ENCODE assay signal across 34 cellular contexts in genomic region chr6:161545741-161546140, GRCh38.
"Had no signal": no experiment of that assay in that cellular context is flagged by ENCODE, and none has a peak within 500 bp of the region (broad histone marks: within the 10 kb centered on the region; RNA-seq: fewer than 3 reads in every experiment).

No MANE protein-coding gene starts in this region.

- DNase-seq: activated B cell treated with CpG ODN at 0.5 μM for 24 hours; activated CD4-positive, alpha-beta memory T cell treated with anti-CD3 and anti-CD28 coated beads, Interleukin-2, amount 10 ng/mL, durations not matched to agents 7 days and 5 days; activated CD4-positive, alpha-beta T cell treated with anti-CD3 and anti-CD28 coated beads for 4 hours; activated CD4-positive, alpha-beta T cell treated with anti-CD3 and anti-CD28 coated beads, Interleukin-2, amount 50 U/mL, for 1 hour; activated CD4-positive, CD25-positive, alpha-beta regulatory T cell treated with anti-CD3 and anti-CD28 coated beads, Interleukin-2, amount 50 U/mL, for 72 hours; activated CD8-positive, alpha-beta memory T cell treated with anti-CD3 and anti-CD28 coated beads for 24 hours; activated CD8-positive, alpha-beta memory T cell treated with anti-CD3 and anti-CD28 coated beads, Interleukin-2, amount 10 ng/mL, durations not matched to agents 7 days and 5 days; activated CD8-positive, alpha-beta memory T cell treated with anti-CD3 and anti-CD28 coated beads, Interleukin-2, amount 50 U/mL, for 48 hours; activated gamma-delta T cell treated with Interleukin-2 at 50 U/mL for 16 hours; activated naive CD4-positive, alpha-beta T cell treated with anti-CD3 and anti-CD28 coated beads for 36 hours; activated T-cell treated with anti-CD3 and anti-CD28 coated beads, Interleukin-2, amount 50 U/mL, for 1 hour; adrenal gland; caudate nucleus; cerebellar nuclear complex; NCI-H1048; NCI-H1105 treated with DMSO at 0.1 percent for 48 hours; NCI-H1436; NCI-H1694; NCI-H1930; NCI-H345; NCI-H524 treated with DMSO at 0.1 percent for 48 hours; NCI-H748 treated with DMSO at 0.1 percent for 48 hours; OCI-M1; RPMI8226; SHP77 treated with DMSO at 0.1 percent for 48 hours; SW 1271; T-helper 1 cell; T-helper 2 cell; T-helper 9 cell had no signal

- H3K27me3 ChIP-seq: adrenal gland had no signal

- H3K27me3 Mint-ChIP-seq: activated B cell treated with CpG ODN at 0.5 μM for 24 hours; activated CD4-positive, alpha-beta memory T cell treated with anti-CD3 and anti-CD28 coated beads, Interleukin-2, amount 10 ng/mL, durations not matched to agents 7 days and 5 days; activated CD8-positive, alpha-beta memory T cell treated with anti-CD3 and anti-CD28 coated beads, Interleukin-2, amount 10 ng/mL, durations not matched to agents 7 days and 5 days had no signal

- H3K36me3 Mint-ChIP-seq: activated CD8-positive, alpha-beta memory T cell treated with anti-CD3 and anti-CD28 coated beads, Interleukin-2, amount 10 ng/mL, durations not matched to agents 7 days and 5 days; activated naive CD4-positive, alpha-beta T cell treated with anti-CD3 and anti-CD28 coated beads, Interleukin-2, amount 50 U/mL, for 72 hours had no signal

- H3K27ac ChIP-seq: adrenal gland, VCaP had no signal

- ATAC-seq: activated CD8-positive, alpha-beta memory T cell treated with anti-CD3 and anti-CD28 coated beads, Interleukin-2, amount 10 ng/mL, durations not matched to agents 7 days and 5 days; activated naive CD4-positive, alpha-beta T cell treated with anti-CD3 and anti-CD28 coated beads, Interleukin-2, amount 50 U/mL, for 72 hours had no signal

- H3K9me3 ChIP-seq: adrenal gland had no signal

- FAIRE-seq: bronchial epithelial cell had no signal

- H3K9me3 Mint-ChIP-seq: activated B cell treated with CpG ODN at 0.5 μM for 24 hours; activated CD4-positive, alpha-beta memory T cell treated with anti-CD3 and anti-CD28 coated beads, Interleukin-2, amount 10 ng/mL, durations not matched to agents 7 days and 5 days; activated naive CD4-positive, alpha-beta T cell treated with anti-CD3 and anti-CD28 coated beads for 36 hours; activated naive CD4-positive, alpha-beta T cell treated with anti-CD3 and anti-CD28 coated beads, Interleukin-2, amount 50 U/mL, for 72 hours; activated T-helper 2 cell treated with anti-CD3 and anti-CD28 coated beads, Interferon-gamma antibody, Interleukin-2, Interleukin-4, amounts not matched to agents 10 μg/mL and 5 μg/mL and 100 μg/mL, durations not matched to agents 14 hours and 24 hours and 36 hours had no signal

- H3K4me3 Mint-ChIP-seq: activated B cell treated with CpG ODN at 0.5 μM for 24 hours; activated CD4-positive, alpha-beta memory T cell treated with anti-CD3 and anti-CD28 coated beads, Interleukin-2, amount 10 ng/mL, durations not matched to agents 7 days and 5 days; activated CD8-positive, alpha-beta memory T cell treated with anti-CD3 and anti-CD28 coated beads, Interleukin-2, amount 10 ng/mL, durations not matched to agents 7 days and 5 days; activated naive CD4-positive, alpha-beta T cell treated with anti-CD3 and anti-CD28 coated beads for 36 hours; brain had no signal

- H3K27ac Mint-ChIP-seq: activated B cell treated with CpG ODN at 0.5 μM for 24 hours; activated CD4-positive, alpha-beta memory T cell treated with anti-CD3 and anti-CD28 coated beads, Interleukin-2, amount 10 ng/mL, durations not matched to agents 7 days and 5 days; activated CD8-positive, alpha-beta memory T cell treated with anti-CD3 and anti-CD28 coated beads, Interleukin-2, amount 10 ng/mL, durations not matched to agents 7 days and 5 days; activated naive CD4-positive, alpha-beta T cell treated with anti-CD3 and anti-CD28 coated beads for 36 hours; activated naive CD4-positive, alpha-beta T cell treated with anti-CD3 and anti-CD28 coated beads, Interleukin-2, amount 50 U/mL, for 72 hours; activated T-helper 2 cell treated with anti-CD3 and anti-CD28 coated beads, Interferon-gamma antibody, Interleukin-2, Interleukin-4, amounts not matched to agents 10 μg/mL and 5 μg/mL and 100 μg/mL, durations not matched to agents 14 hours and 24 hours and 36 hours; brain had no signal

- H3K36me3 ChIP-seq: adrenal gland had no signal

- H3K4me1 ChIP-seq: adrenal gland had no signal

- H3K4me1 Mint-ChIP-seq: activated B cell treated with CpG ODN at 0.5 μM for 24 hours; activated CD4-positive, alpha-beta memory T cell treated with anti-CD3 and anti-CD28 coated beads, Interleukin-2, amount 10 ng/mL, durations not matched to agents 7 days and 5 days had no signal

- H3K4me3 ChIP-seq: adrenal gland had no signal
